8 cellular contexts compared by ENCODE assay signal in genomic region chr17:57255776-57256681, GRCh38. TPM values are rescaled to one million over a fixed set of nuclear protein-coding genes. Genes with fewer than 3 reads are reported as not detected.
A peak's percentile ranks its signal among the peaks of the same experiment; 100 is the strongest.
DNase-seq lines count a peak whose midpoint lies in the region; ATAC-seq, FAIRE-seq and TF ChIP-seq lines count a peak whose summit lies in the region.

MSI2 (plus strand) TSS chr17:57256523; CDS start chr17:57256743, 220 bp downstream.

- DNase-seq in AG09319 (ENCODE audit: extremely low read depth, low read depth) = peak; percentile 25
- DNase-seq in GM19239 (ENCODE audit: insufficient read length, low spot score) = peak; percentile 65
- DNase-seq in NCI-H82 treated with DMSO at 0.1 percent for 48 hours (lab: John Stamatoyannopoulos, UW; ENCODE audit: unreplicated experiment) = peak; percentile 64
- DNase-seq in activated CD8-positive, alpha-beta memory T cell treated with anti-CD3 and anti-CD28 coated beads for 24 hours = peak; percentile 94
- peak; percentile 89 for DNase-seq in lung (ENCODE audit: low spot score)
- peak; percentile 76 to 84 (median 83) for DNase-seq in stimulated activated CD4-positive, alpha-beta T cell treated with anti-CD3 and anti-CD28 coated beads, TNF-alpha, amount 100 ng/mL, for 1 hour (ENCODE audit: low read depth in 3 of 3, low spot score in 1 of 3)

- FAIRE-seq in GM19239 (lab: Jason Lieb, UNC) = peak; percentile 61

- H3K27ac ChIP-seq in ectodermal cell (ENCODE audit: insufficient read depth, low read depth, low read length, poor library complexity, severe bottlenecking) = peak within 1 kb of the TSS; percentile 92
- peak within 1 kb of the TSS; percentile 66 to 95 for H3K27ac ChIP-seq in lung (ENCODE audit: low read depth in 1 of 2, low read length in 1 of 2)

- H3K27me3 ChIP-seq in ectodermal cell (ENCODE audit: control insufficient read depth, insufficient read depth, low read length, poor library complexity, severe bottlenecking) = peaks cover 10% of the 10 kb centered on the region
- H3K27me3 ChIP-seq in lung (ENCODE audit: control insufficient read depth, insufficient read depth) = no peaks in the 10 kb centered on the region

- 1% methylated on average over 69 to 80 of the region's 88 CpGs for WGBS in ectodermal cell, 2 experiments
- 0 to 1% methylated on average over 49 to 87 of the region's 88 CpGs for WGBS in lung, 2 donors

- H3K4me1 ChIP-seq in ectodermal cell (ENCODE audit: control insufficient read depth, insufficient read depth, low read length) (peaks cover 17% of the 10 kb centered on the region), lung (ENCODE audit: control insufficient read depth in 2 of 2, insufficient read depth in 2 of 2, low read length in 2 of 2) (peaks cover 4 to 15% of the 10 kb centered on the region in 2 donors)

- TF ChIP-seq CTCF in AG09319 (IDR thresholded peaks at IDR 0.05; ENCODE audit: low read depth, low read length) (no peak), lung (IDR thresholded peaks at IDR 0.05; ENCODE audit: control extremely low read depth, extremely low read depth) (no peak)

- H3K36me3 ChIP-seq in ectodermal cell (ENCODE audit: control insufficient read depth, insufficient read depth, low read length) = no peaks in the 10 kb centered on the region
- peaks cover 0 to 2% of the 10 kb centered on the region in 2 donors for H3K36me3 ChIP-seq in lung (ENCODE audit: control insufficient read depth in 2 of 2, insufficient read depth in 2 of 2, low read length in 2 of 2)

- H3K9me3 ChIP-seq in ectodermal cell (ENCODE audit: control insufficient read depth, low read length) (peaks cover 2% of the 10 kb centered on the region), lung (ENCODE audit: control insufficient read depth in 2 of 2, insufficient read depth in 1 of 2, low read length in 1 of 2) (no peaks in the 10 kb centered on the region)

- H3K4me3 ChIP-seq in ectodermal cell (ENCODE audit: insufficient read depth, low read depth, low read length) (peak within 1 kb of the TSS; percentile 69), lung (peak within 1 kb of the TSS; percentile 75)

- ATAC-seq in HG03457 (IDR thresholded peaks at IDR 0.05; ENCODE audit: unreplicated experiment) (peak; percentile 43), lung (ENCODE audit: insufficient read depth, low FRiP score) (peak; percentile 81)

RNA-seq across cellular contexts. Expression of gene MSI2, which starts in this region (rescaled TPM):
- 111 TPM for polyA plus RNA-seq in ectodermal cell (2013, experiment 1 of 4)
- 131 TPM for polyA plus RNA-seq in ectodermal cell (2013, experiment 2 of 4)
- polyA plus RNA-seq in ectodermal cell (2013, experiment 3 of 4) = 65.3 TPM
- polyA plus RNA-seq in ectodermal cell (2013, experiment 4 of 4) = 74.6 TPM
- total RNA-seq in lung = 10 to 100 TPM; 50.0 to 64.0 TPM
- 10 to 100 TPM in 1 of 2 donors, 1 to 10 TPM in 1; 9.4 to 10.9 TPM for polyA plus RNA-seq in lung

Comparison
In these comparisons a context has a peak if more than half of its experiments do, and no peak if none do; other contexts are left out.
1. Peak in every context shown above with its lines: DNase-seq, ATAC-seq, H3K4me3 ChIP-seq and H3K27ac ChIP-seq.
2. DNase-seq: peak in every context shown above with its lines; median percentile 94 in activated CD8-positive, alpha-beta memory T cell treated with anti-CD3 and anti-CD28 coated beads for 24 hours; 89 in lung; 83 in stimulated activated CD4-positive, alpha-beta T cell treated with anti-CD3 and anti-CD28 coated beads, TNF-alpha, amount 100 ng/mL, for 1 hour; 65 in GM19239; 64 in NCI-H82 treated with DMSO at 0.1 percent for 48 hours; 25 in AG09319.